Comparison of ENCODE assay signal across 8 cellular contexts in the genomic region with DNA sequence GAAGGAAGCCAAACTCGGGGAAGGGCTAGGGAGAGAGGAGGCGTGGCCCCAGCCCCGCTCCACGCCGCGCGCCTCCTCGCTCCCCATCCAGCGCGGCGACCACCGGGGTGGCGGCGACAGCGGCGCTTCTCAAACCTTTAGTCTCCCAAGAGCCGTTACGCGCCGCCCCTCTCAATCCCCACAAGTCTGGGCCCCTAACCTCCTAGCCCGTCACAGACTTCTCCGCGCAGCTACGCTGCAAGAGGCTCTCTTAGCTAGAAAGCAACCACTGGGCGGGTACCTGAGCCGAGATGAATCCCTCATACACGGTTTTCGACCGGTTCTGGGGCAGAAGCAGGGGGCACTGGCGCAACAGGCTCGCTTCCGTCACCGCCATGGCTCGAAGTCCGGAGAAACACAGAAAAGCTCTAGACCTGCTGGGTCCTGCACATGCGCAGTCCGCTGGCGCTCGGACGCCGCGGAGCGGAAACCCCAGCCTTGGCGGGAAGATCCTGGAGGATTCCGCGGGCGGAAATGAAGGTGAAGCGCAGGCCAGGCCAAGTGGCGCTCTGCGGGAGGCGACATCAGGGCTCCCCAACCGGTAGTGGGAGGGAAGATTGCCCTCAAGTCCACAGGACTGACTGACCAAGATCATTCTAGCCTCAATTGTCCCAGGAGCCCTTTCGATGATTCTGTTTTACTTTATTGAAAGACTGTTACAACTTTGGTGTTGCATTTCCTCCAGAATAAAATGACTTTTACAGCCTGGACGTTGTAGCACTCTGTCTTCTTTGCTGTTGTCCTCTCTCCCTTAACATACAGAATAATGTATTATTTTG. TPM values are rescaled to one million over a fixed set of nuclear protein-coding genes. Genes with fewer than 3 reads are reported as not detected.
A peak's percentile ranks its signal among the peaks of the same experiment; 100 is the strongest.
DNase-seq lines count a peak whose midpoint lies in the region; ATAC-seq, FAIRE-seq and TF ChIP-seq lines count a peak whose summit lies in the region.

A gene (minus strand): TSS at position 388 of the 818 bp plus-strand sequence. CDS start 12 bp downstream, at position 376.

- CTCF ChIA-PET in HepG2 (lab: Yijun Ruan, JAX; ENCODE audit: low intra/inter-chr PET ratio, low total read pairs), result no interaction called here

- peak within 1 kb of the TSS; percentile 91 for H3K9ac ChIP-seq in HepG2 (ENCODE audit: insufficient read depth, low read depth, low read length)

- TF ChIP-seq EP300 in HepG2 (IDR thresholded peaks at IDR 0.05; ENCODE audit: low read depth in 2 of 2, low read length in 2 of 2) (peak; percentile 56 to 59; a peak in 3 of 4 replicates), HepG2 (CRISPR knock-in tag; IDR thresholded peaks at IDR 0.05; ENCODE audit: borderline replicate concordance) (no peak; the same call in 1 of the 2 replicates)

- ATAC-seq in GM19395 (IDR thresholded peaks at IDR 0.05; ENCODE audit: unreplicated experiment), result peak; percentile 82
- peak; percentile 53 for ATAC-seq in HG03558 (IDR thresholded peaks at IDR 0.05; ENCODE audit: extremely low read depth, unreplicated experiment)
- ATAC-seq in HepG2, result peak; percentile 97

- no peaks in the 10 kb centered on the region for H4K20me1 ChIP-seq in HepG2 (ENCODE audit: insufficient read depth, low read length)

- TSS peak; percentile 80 for BruUV-seq in HepG2 (replicated peaks; lab: Mats Ljungman, UMichigan)

- H3K27me3 ChIP-seq in HepG2 (ENCODE audit: control insufficient read depth in 1 of 2, insufficient read depth in 2 of 2, low read length in 2 of 2), result peaks cover 0 to 5% of the 10 kb centered on the region in 2 experiments; a peak in 1 of 5 replicates

- TF ChIP-seq RAD21 in HepG2 (CRISPR knock-in tag; IDR thresholded peaks at IDR 0.05), result peak; percentile 49; the same call in 1 of the 2 replicates

- H3K36me3 ChIP-seq in HepG2 (replicated peaks in 1 of 2; ENCODE audit: control insufficient read depth in 1 of 2, insufficient read depth in 2 of 2, low read length in 2 of 2), result no peaks in the 10 kb centered on the region

- H3K9me3 ChIP-seq in HepG2 (ENCODE audit: low read length), result peaks cover 2% of the 10 kb centered on the region; the same call in 1 of the 2 replicates

- FAIRE-seq in HepG2 (lab: Jason Lieb, UNC), result peak; percentile 73

- peaks cover 36% of the 10 kb centered on the region for H3K4me1 ChIP-seq in HepG2 (ENCODE audit: insufficient read depth, low read length)

- peak within 1 kb of the TSS; percentile 67 to 88 (median 86) for H3K4me3 ChIP-seq in HepG2 (replicated peaks in 1 of 3; ENCODE audit: insufficient read depth in 1 of 3, low read depth in 2 of 3, low read length in 3 of 3)

- peak within 1 kb of the TSS; percentile 95 for H3K27ac ChIP-seq in HepG2 (ENCODE audit: extremely low read length, insufficient read depth, low read length)

- H3K79me2 ChIP-seq in HepG2 (ENCODE audit: insufficient read depth, low read length), result peaks cover 45% of the 10 kb centered on the region

- POLR2A ChIA-PET in HepG2 (lab: Yijun Ruan, JAX), result interaction anchor here (0.6 to 1.2 kb wide), 7 partner anchors 13 to 199 kb away, joined by 3 to 6 read pairs (median 3); no protein-coding TSS in a partner anchor

- H3K4me2 ChIP-seq in HepG2 (ENCODE audit: low read depth, low read length), result peak within 1 kb of the TSS; percentile 81

- H2AFZ ChIP-seq in HepG2 (ENCODE audit: low read length), result peak within 1 kb of the TSS; percentile 98

- TF ChIP-seq CTCF in HepG2 (CRISPR knock-in tag; IDR thresholded peaks at IDR 0.05), result peak; percentile 44; the same call in 1 of the 2 replicates

- intact Hi-C loops in HepG2 (cut with micrococcal nuclease; ENCODE audit: unreplicated experiment), result loop anchor here (1.0 to 5.0 kb wide), 4 partner anchors 37 to 206 kb away; a partner anchor contains a TSS

- WGBS in HepG2 (ENCODE audit: low lambda C conversion rate), result 3% methylated on average over 45 of the region's 54 CpGs

- TF ChIP-seq POLR2A in HepG2 (IDR thresholded peaks at IDR 0.05; ENCODE audit: insufficient read depth in 1 of 2, low read depth in 2 of 2, low read length in 2 of 2), result peak; percentile 94 to 98

- in situ Hi-C loops in HepG2 (cut with HindIII; ENCODE audit: extremely low pct_ligation_motif_present, low pct_unique_long_range_greater_than_20kb), result no loop called here

- peak; percentile 85 for DNase-seq in CD1c-positive myeloid dendritic cell (ENCODE audit: extremely low spot score)
- peak; percentile 95 for DNase-seq in NCI-H748 (lab: John Stamatoyannopoulos, UW; ENCODE audit: unreplicated experiment)
- peak; percentile 55 to 65 for DNase-seq in activated CD4-positive, alpha-beta T cell treated with anti-CD3 and anti-CD28 coated beads, Interleukin-2, amount 50 U/mL, for 24 hours (ENCODE audit: low read depth in 1 of 2, low spot score in 1 of 2)
- peak; percentile 51 to 75 for DNase-seq in dermis microvascular lymphatic vessel endothelial cell (ENCODE audit: low read depth in 2 of 2)
- peak; percentile 94 for DNase-seq in HepG2 (ENCODE audit: low spot score)
- DNase-seq in stimulated activated CD4-positive, alpha-beta T cell treated with anti-CD3 and anti-CD28 coated beads, Interleukin-2, amount 100 ng/mL, for 48 hours, result peak; percentile 72 to 79

TF ChIP-seq in HepG2, 621 proteins besides CTCF, POLR2A, EP300 and RAD21 (continues in another document):
- TF ChIP-seq, protein P1, sequence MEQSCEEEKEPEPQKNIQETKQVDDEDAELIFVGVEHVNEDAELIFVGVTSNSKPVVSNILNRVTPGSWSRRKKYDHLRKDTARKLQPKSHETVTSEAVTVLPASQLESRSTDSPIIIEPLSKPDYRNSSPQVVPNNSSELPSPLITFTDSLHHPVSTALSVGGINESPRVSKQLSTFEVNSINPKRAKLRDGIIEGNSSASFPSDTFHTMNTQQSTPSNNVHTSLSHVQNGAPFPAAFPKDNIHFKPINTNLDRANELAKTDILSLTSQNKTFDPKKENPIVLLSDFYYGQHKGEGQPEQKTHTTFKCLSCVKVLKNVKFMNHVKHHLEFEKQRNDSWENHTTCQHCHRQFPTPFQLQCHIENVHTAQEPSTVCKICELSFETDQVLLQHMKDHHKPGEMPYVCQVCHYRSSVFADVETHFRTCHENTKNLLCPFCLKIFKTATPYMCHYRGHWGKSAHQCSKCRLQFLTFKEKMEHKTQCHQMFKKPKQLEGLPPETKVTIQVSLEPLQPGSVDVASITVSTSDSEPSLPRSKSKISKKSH (CRISPR knock-in tag; IDR thresholded peaks at IDR 0.05; ENCODE audit: borderline replicate concordance), result peak; percentile 99
- TF ChIP-seq SMAD3 (CRISPR knock-in tag; IDR thresholded peaks at IDR 0.05) (no peak; the same call in 1 of the 2 replicates), BCL6 (CRISPR knock-in tag; IDR thresholded peaks at IDR 0.05) (0 out of 2 replicates have a peak, but pooled peaks have one; percentile 7), NR2F2 (IDR thresholded peaks at IDR 0.05; ENCODE audit: borderline replicate concordance, low read depth) (peak; percentile 20; the same call in 1 of the 2 replicates), JUND (CRISPR knock-in tag; IDR thresholded peaks at IDR 0.05) (peak; percentile 88; the same call in 1 of the 2 replicates), ZNF724P (CRISPR knock-in tag; IDR thresholded peaks at IDR 0.05; ENCODE audit: borderline replicate concordance) (peak; percentile 99), PAX8 (CRISPR knock-in tag; IDR thresholded peaks at IDR 0.05; ENCODE audit: borderline replicate concordance) (peak; percentile 74; the same call in 1 of the 2 replicates), ZFYVE20 (CRISPR knock-in tag; IDR thresholded peaks at IDR 0.05; ENCODE audit: borderline replicate concordance, low read depth) (peak; percentile 93; the same call in 1 of the 2 replicates), ATM (IDR thresholded peaks at IDR 0.05; ENCODE audit: borderline replicate concordance) (no peak), CCDC6 (CRISPR knock-in tag; IDR thresholded peaks at IDR 0.05) (peak; percentile 77; the same call in 1 of the 2 replicates), ETV5 (CRISPR knock-in tag; IDR thresholded peaks at IDR 0.05; ENCODE audit: borderline replicate concordance) (peak; percentile 97), ZNF775 (CRISPR knock-in tag; IDR thresholded peaks at IDR 0.05; ENCODE audit: borderline replicate concordance) (peak; percentile 85; the same call in 1 of the 2 replicates), FIP1L1 (IDR thresholded peaks at IDR 0.05; ENCODE audit: borderline replicate concordance, insufficient read depth, low read depth, low read length) (peak; percentile 75; the same call in 1 of the 2 replicates), MYC (CRISPR knock-in tag; IDR thresholded peaks at IDR 0.05; ENCODE audit: borderline replicate concordance) (peak; percentile 90), NR1H2 (CRISPR knock-in tag; IDR thresholded peaks at IDR 0.05; ENCODE audit: borderline replicate concordance, low read depth) (peak; percentile 94; the same call in 1 of the 2 replicates), ZNF607 (CRISPR knock-in tag; IDR thresholded peaks at IDR 0.05; ENCODE audit: borderline replicate concordance) (peak; percentile 97)

RNA-seq across cellular contexts. Expression of the gene that starts here (rescaled TPM):
- total RNA-seq in dermis microvascular lymphatic vessel endothelial cell (12.5 and 12.6 TPM in 2 replicates), HepG2 (2016; rRNA removed; fragmentation: Illumina TruSeq; extraction: Trizol) (40.7 and 40.9 TPM in 2 replicates)
- 82.7 and 85.0 TPM in 2 replicates for total RNA-seq in HepG2 (2016; cell fraction: cytosol; rRNA removed; fragmentation: Illumina TruSeq; extraction: Trizol; ENCODE audit: low read depth)
- 42.0 and 42.1 TPM in 2 replicates for total RNA-seq in HepG2 (2016; cell fraction: insoluble cytoplasmic fraction; rRNA removed; fragmentation: Illumina TruSeq; extraction: Trizol)
- 17.5 and 19.0 TPM in 2 replicates for total RNA-seq in HepG2 (2016; cell fraction: membrane; rRNA removed; fragmentation: Illumina TruSeq; extraction: Trizol)
- total RNA-seq in HepG2 (2016; cell fraction: nucleus; rRNA removed; fragmentation: Illumina TruSeq; extraction: Trizol), result 67.9 and 72.9 TPM in 2 replicates
- polyA plus RNA-seq in HepG2 (2011; rRNA removed), result 61.3 and 66.8 TPM in 2 replicates
- 22.2 and 31.0 TPM in 2 replicates for polyA plus RNA-seq in HepG2 (2011; cell fraction: cytosol; rRNA removed)
- 63.9 and 104 TPM in 2 replicates for polyA plus RNA-seq in HepG2 (2011; cell fraction: nucleus; rRNA removed)
- polyA plus RNA-seq in HepG2 (2012), result 54.7 and 60.6 TPM in 2 replicates
- 1.8 and 2.8 TPM in 2 replicates for polyA plus RNA-seq in HepG2 (2016; cell fraction: cytosol; fragmentation: Illumina TruSeq; extraction: Trizol; ENCODE audit: low read depth)
- 37.6 and 38.7 TPM in 2 replicates for polyA plus RNA-seq in HepG2 (2016; cell fraction: insoluble cytoplasmic fraction; fragmentation: Illumina TruSeq; extraction: Trizol; ENCODE audit: low read depth)
- polyA plus RNA-seq in HepG2 (2016; cell fraction: membrane; fragmentation: Illumina TruSeq; extraction: Trizol; ENCODE audit: low read depth), result 3.3 and 3.8 TPM in 2 replicates
- 81.1 and 87.3 TPM in 2 replicates for polyA plus RNA-seq in HepG2 (2016; cell fraction: nucleus; fragmentation: Illumina TruSeq; extraction: Trizol; ENCODE audit: insufficient read depth, low read depth)
- polyA minus RNA-seq in HepG2 (2011; rRNA and poly(A)+ RNA removed; ENCODE audit: low replicate concordance), result 18.7 and 22.7 TPM in 2 replicates
- polyA minus RNA-seq in HepG2 (2011; cell fraction: cytosol; rRNA and poly(A)+ RNA removed), result 19.3 and 23.6 TPM in 2 replicates
- polyA minus RNA-seq in HepG2 (2011; cell fraction: nucleus; rRNA and poly(A)+ RNA removed), result 160 and 171 TPM in 2 replicates

Comparison
In these comparisons a context has a peak if more than half of its experiments do, and no peak if none do; other contexts are left out.
1. Peak in every context shown above with its lines: DNase-seq, ATAC-seq, H3K4me3 ChIP-seq and H3K27ac ChIP-seq.